In genomic region chr16:67396775-67397450, GRCh38 we compare ENCODE assay signal across 10 cellular contexts. TPM values are rescaled to one million over a fixed set of nuclear protein-coding genes. Genes with fewer than 3 reads are reported as not detected.
DNase-seq lines count a peak whose midpoint lies in the region; ATAC-seq, FAIRE-seq and TF ChIP-seq lines count a peak whose summit lies in the region.
"Had no signal": no experiment of that assay in that cellular context is flagged by ENCODE, and none has a peak within 500 bp of the region (broad histone marks: within the 10 kb centered on the region; RNA-seq: fewer than 3 reads in every experiment).

No MANE protein-coding gene starts in this region.

- TF ChIP-seq CTCF in K562 (IDR thresholded peaks at IDR 0.05 in 2 of 3, conservative IDR thresholded peaks at IDR 0.05 in 1 of 3; ENCODE audit: insufficient read depth in 2 of 3, low read depth in 1 of 3, low read length in 3 of 3), result no peak
- TF ChIP-seq CTCF in sigmoid colon (IDR thresholded peaks at IDR 0.05), result no peak
- TF ChIP-seq CTCF in CD8-positive, alpha-beta T cell (IDR thresholded peaks at IDR 0.05), result no peak

- WGBS in K562 (ENCODE audit: insufficient coverage, low coverage, missing lambda C conversion rate), result 70% methylated on average over 11 of the region's 11 CpGs
- 78 to 88% methylated on average over 11 of the region's 11 CpGs for whole genome bisulfite sequencing in sigmoid colon, 2 donors

- no peak for FAIRE-seq in K562 (lab: Jason Lieb, UNC)

- H3K9me1 ChIP-seq in K562 (ENCODE audit: control insufficient read depth, insufficient read depth, low read length), result no peaks in the 10 kb centered on the region

- POLR2A ChIA-PET in K562 (lab: Yijun Ruan, JAX), result no interaction called here
- POLR2A ChIA-PET in CD8-positive, alpha-beta memory T cell (lab: Charles Lee), result no interaction called here
- POLR2A ChIA-PET in CD8-positive, alpha-beta T cell (lab: Charles Lee), result no interaction called here

- H4K20me1 ChIP-seq in K562 (replicated peaks; ENCODE audit: control insufficient read depth, insufficient read depth, low read length), result no peaks in the 10 kb centered on the region

- no peaks in the 10 kb centered on the region for H3K79me2 ChIP-seq in K562 (ENCODE audit: control insufficient read depth, insufficient read depth, low read length)

- H3K4me2 ChIP-seq in K562 (ENCODE audit: insufficient read depth, low read length), result peak overlapping the region; percentile 59; the same call in 1 of the 2 replicates

- H3K27ac ChIP-seq in K562 (ENCODE audit: extremely low read depth, low read depth, low read length), result 0 out of 3 replicates have a peak overlapping the region, but pooled peaks have one; percentile 2
- H3K27ac ChIP-seq in sigmoid colon, result peak overlapping the region in 3 of 4 donors; percentile 42 to 70 (median 57)
- H3K27ac ChIP-seq in CD8-positive, alpha-beta memory T cell (ENCODE audit: low read depth, low read length), result no peak overlapping the region
- no peak overlapping the region for H3K27ac ChIP-seq in CD8-positive, alpha-beta T cell (ENCODE audit: low read depth, low read length)

- CTCF ChIA-PET in K562 (lab: Yijun Ruan, JAX; ENCODE audit: low intra/inter-chr PET ratio), result no interaction called here
- CTCF ChIA-PET in CD8-positive, alpha-beta memory T cell (lab: Charles Lee), result no interaction called here
- CTCF ChIA-PET in CD8-positive, alpha-beta T cell (lab: Charles Lee), result no interaction called here

- in situ Hi-C loops in K562 (cut with MboI), result no loop called here

- H3K27me3 ChIP-seq in K562 (ENCODE audit: control insufficient read depth in 2 of 2, insufficient read depth in 2 of 2, low read length in 2 of 2), result peaks cover 0 to 22% of the 10 kb centered on the region in 2 experiments; a peak in 2 of 5 replicates
- H3K27me3 ChIP-seq in sigmoid colon, result peaks cover 0 to 52% (median 19%) of the 10 kb centered on the region in 3 donors
- H3K27me3 ChIP-seq in CD8-positive, alpha-beta memory T cell (ENCODE audit: insufficient read depth, low read length, poor library complexity, severe bottlenecking), result peaks cover 19% of the 10 kb centered on the region
- peaks cover 23% of the 10 kb centered on the region for H3K27me3 ChIP-seq in CD8-positive, alpha-beta T cell (ENCODE audit: insufficient read depth, low read length)

- H3K27ac Mint-ChIP-seq in CD8-positive, alpha-beta memory T cell, result no peak overlapping the region
- no peak overlapping the region for H3K27ac Mint-ChIP-seq in CD8-positive, alpha-beta T cell
- H3K27ac Mint-ChIP-seq: activated B cell treated with CpG ODN at 0.5 μM for 24 hours had no signal

- no peak for ATAC-seq in K562
- ATAC-seq in CD8-positive, alpha-beta T cell, result no peak

- intact Hi-C loops in K562 (cut with micrococcal nuclease) (loop anchor here (5.0 to 10.0 kb wide), 2 partner anchors 52 to 135 kb away; no protein-coding TSS in a partner anchor), sigmoid colon (cut with DNase I) (loop anchor here (5.0 kb wide), 2 partner anchors 120 to 150 kb away; partner anchors contain the start of genes FHOD1, PLEKHG4 and SLC9A5)
- intact Hi-C loops in CD8-positive, alpha-beta T cell (cut with DNase I, micrococcal nuclease), result loop anchor here in 1 of 2 experiments (5.0 kb wide), 1 partner anchor 420 kb away; no protein-coding TSS in a partner anchor

- H3K4me1 Mint-ChIP-seq in CD8-positive, alpha-beta memory T cell, result peaks cover 0 to 12% (median 4%) of the 10 kb centered on the region in 3 donors
- peaks cover 12% of the 10 kb centered on the region for H3K4me1 Mint-ChIP-seq in CD8-positive, alpha-beta T cell (ENCODE audit: low read depth)

- TF ChIP-seq RAD21 in K562 (CRISPR knock-in tag; conservative IDR thresholded peaks at IDR 0.05 in 1 of 2, IDR thresholded peaks at IDR 0.05 in 1 of 2), result no peak

- H2AFZ ChIP-seq in K562 (ENCODE audit: low read depth, low read length), result peak overlapping the region; percentile 76

- H3K4me3 ChIP-seq in K562 (no peak overlapping the region), sigmoid colon (peak overlapping the region in 1 of 4 donors; percentile 15)
- H3K4me3 ChIP-seq in CD8-positive, alpha-beta memory T cell (ENCODE audit: low read length), result no peak overlapping the region
- no peak overlapping the region for H3K4me3 ChIP-seq in CD8-positive, alpha-beta T cell (ENCODE audit: low read depth, low read length)

- peaks cover 19 to 88% of the 10 kb centered on the region in 2 experiments for H3K4me1 ChIP-seq in K562 (replicated peaks in 1 of 2; ENCODE audit: control insufficient read depth in 2 of 2, insufficient read depth in 2 of 2, low read length in 2 of 2)
- peaks cover 0 to 70% (median 57%) of the 10 kb centered on the region in 4 donors for H3K4me1 ChIP-seq in sigmoid colon
- peaks cover 8% of the 10 kb centered on the region for H3K4me1 ChIP-seq in CD8-positive, alpha-beta memory T cell (ENCODE audit: insufficient read depth, low read length)
- peaks cover 15% of the 10 kb centered on the region for H3K4me1 ChIP-seq in CD8-positive, alpha-beta T cell (ENCODE audit: insufficient read depth, low read length)

- no peaks in the 10 kb centered on the region for H3K36me3 ChIP-seq in K562 (ENCODE audit: control insufficient read depth, insufficient read depth, low read length)
- no peaks in the 10 kb centered on the region for H3K36me3 ChIP-seq in sigmoid colon
- H3K36me3 ChIP-seq in CD8-positive, alpha-beta memory T cell (ENCODE audit: insufficient read depth, low read length), result no peaks in the 10 kb centered on the region
- no peaks in the 10 kb centered on the region for H3K36me3 ChIP-seq in CD8-positive, alpha-beta T cell (ENCODE audit: insufficient read depth, low read length)

- no peaks in the 10 kb centered on the region for H3K9me3 Mint-ChIP-seq in CD8-positive, alpha-beta memory T cell
- H3K9me3 Mint-ChIP-seq in CD8-positive, alpha-beta T cell, result no peaks in the 10 kb centered on the region
- H3K9me3 Mint-ChIP-seq: activated B cell treated with CpG ODN at 0.5 μM for 24 hours had no signal

- H3K9me3 ChIP-seq in K562 (replicated peaks; ENCODE audit: control insufficient read depth, insufficient read depth, low read depth, low read length), result no peaks in the 10 kb centered on the region
- no peaks in the 10 kb centered on the region for H3K9me3 ChIP-seq in sigmoid colon
- no peaks in the 10 kb centered on the region for H3K9me3 ChIP-seq in CD8-positive, alpha-beta memory T cell (ENCODE audit: low read length)
- no peaks in the 10 kb centered on the region for H3K9me3 ChIP-seq in CD8-positive, alpha-beta T cell (ENCODE audit: low read length)

- H3K27me3 Mint-ChIP-seq in CD8-positive, alpha-beta memory T cell, result peaks cover 20 to 35% of the 10 kb centered on the region in 2 donors
- H3K27me3 Mint-ChIP-seq in CD8-positive, alpha-beta T cell (ENCODE audit: low read depth), result peaks cover 27% of the 10 kb centered on the region

- no peaks in the 10 kb centered on the region for H3K36me3 Mint-ChIP-seq in CD8-positive, alpha-beta memory T cell
- no peaks in the 10 kb centered on the region for H3K36me3 Mint-ChIP-seq in CD8-positive, alpha-beta T cell

- peak overlapping the region in 1 of 2 experiments; percentile 84; a peak in 2 of 4 replicates for H3K9ac ChIP-seq in K562 (ENCODE audit: insufficient read depth in 1 of 2, low read depth in 2 of 2, low read length in 2 of 2)

- peak; percentile 22 for DNase-seq in D341Med (ENCODE audit: low spot score)
- DNase-seq in K562 (ENCODE audit: extremely low read depth in 1 of 4, low spot score in 3 of 4), result no peak
- DNase-seq in islet precursor cell, result peak; percentile 50
- no peak for DNase-seq in sigmoid colon
- no peak for DNase-seq in NOMO-1 (lab: John Stamatoyannopoulos, UW; ENCODE audit: unreplicated experiment in 2 of 2)
- DNase-seq in CD8-positive, alpha-beta memory T cell, result no peak
- no peak for DNase-seq in CD8-positive, alpha-beta T cell
- no peak for DNase-seq in SW480 (ENCODE audit: low spot score)
- DNase-seq: activated B cell treated with CpG ODN at 0.5 μM for 24 hours, cerebellar nuclear complex had no signal

- peak overlapping the region in 1 of 7 donors; percentile 72 for H3K4me3 Mint-ChIP-seq in CD8-positive, alpha-beta memory T cell
- H3K4me3 Mint-ChIP-seq in CD8-positive, alpha-beta T cell, result no peak overlapping the region
- H3K4me3 Mint-ChIP-seq: activated B cell treated with CpG ODN at 0.5 μM for 24 hours had no signal

- no peak for TF ChIP-seq POLR2A in K562 (conservative IDR thresholded peaks at IDR 0.05)
- no peak for TF ChIP-seq POLR2A in sigmoid colon (IDR thresholded peaks at IDR 0.05)

- TF ChIP-seq EP300 in K562 (IDR thresholded peaks at IDR 0.05; ENCODE audit: low read length) (no peak), sigmoid colon (IDR thresholded peaks at IDR 0.05) (no peak)

- no TSS peak for BruUV-seq in K562 (replicated peaks; lab: Mats Ljungman, UMichigan)

RNA-seq across cellular contexts. Expression of gene TPPP3, which starts 3.6 kb away (rescaled TPM):
- total RNA-seq in K562 (2011; cell fraction: chromatin; rRNA removed; ENCODE audit: low replicate concordance), result 0.44 TPM in 1 of 2 replicates, not detected in the other
- 0.17 TPM in 1 of 2 replicates, not detected in the other for total RNA-seq in K562 (2011; cell fraction: nucleolus; rRNA removed)
- total RNA-seq in K562 (2011; cell fraction: nucleoplasm; rRNA removed), result 0.37 TPM in 1 of 2 replicates, not detected in the other
- total RNA-seq in K562 (2014; rRNA removed), result 0.16 and 0.50 TPM in 2 replicates
- total RNA-seq in K562 (2014; rRNA removed; fragmentation: Illumina TruSeq; extraction: Trizol), result 0.25 TPM in 1 of 2 replicates, not detected in the other
- not detected in 2 replicates for total RNA-seq in K562 (2015; rRNA removed; fragmentation: Illumina TruSeq; extraction: Trizol)
- 0.38 and 0.44 TPM in 2 replicates for total RNA-seq in K562 (2021)
- 0.32 and 0.58 TPM in 2 replicates for polyA plus RNA-seq in K562 (2011; rRNA removed)
- 0.44 and 0.60 TPM in 2 replicates for polyA plus RNA-seq in K562 (2011; cell fraction: cytosol; rRNA removed)
- 0.31 and 0.46 TPM in 2 replicates for polyA plus RNA-seq in K562 (2011; cell fraction: nucleus; rRNA removed)
- polyA plus RNA-seq in K562 (2012), result 0.37 and 0.38 TPM in 2 replicates
- polyA plus RNA-seq in K562 (2014; fragmentation: Illumina TruSeq; extraction: Trizol), result 0.36 and 0.66 TPM in 2 replicates
- polyA plus RNA-seq in K562 (2014; fragmentation: Nextera tagmentation; extraction: Ambion mirVana), result under 1 TPM in 1 of 2 experiments, not detected in 1; 0.13 TPM
- 0.50 and 0.92 TPM in 2 replicates for polyA plus RNA-seq in K562 (2014; rRNA removed)
- 0.21 TPM in 1 of 2 replicates, not detected in the other for polyA minus RNA-seq in K562 (2011; rRNA and poly(A)+ RNA removed)
- polyA minus RNA-seq in K562 (2011; cell fraction: cytosol; rRNA and poly(A)+ RNA removed), result not detected in 2 replicates
- 0.13 and 0.33 TPM in 2 replicates for polyA minus RNA-seq in K562 (2011; cell fraction: nucleus; rRNA and poly(A)+ RNA removed)
- total RNA-seq in sigmoid colon, result 10 to 100 TPM in 3 of 4 donors, 1 to 10 TPM in 1; 8.1 to 27.4 (median 16.9) TPM
- 10 to 100 TPM in 1 of 3 donors, 1 to 10 TPM in 2; 2.4 to 13.6 (median 8.6) TPM for polyA plus RNA-seq in sigmoid colon
- not detected for total RNA-seq in CD8-positive, alpha-beta memory T cell
- not detected for polyA plus RNA-seq in CD8-positive, alpha-beta memory T cell
- not detected for total RNA-seq in CD8-positive, alpha-beta T cell
- total RNA-seq: activated B cell treated with CpG ODN at 0.5 μM for 24 hours had no signal

RNA-seq across cellular contexts. Expression of gene ZDHHC1, which starts 19.4 kb away (rescaled TPM):
- not detected in 2 replicates for total RNA-seq in K562 (2011; cell fraction: chromatin; rRNA removed; ENCODE audit: low replicate concordance)
- 0.50 TPM in 1 of 2 replicates, not detected in the other for total RNA-seq in K562 (2011; cell fraction: nucleolus; rRNA removed)
- not detected in 2 replicates for total RNA-seq in K562 (2011; cell fraction: nucleoplasm; rRNA removed)
- total RNA-seq in K562 (2014; rRNA removed) (0.24 and 0.77 TPM in 2 replicates), K562 (2014; rRNA removed; fragmentation: Illumina TruSeq; extraction: Trizol) (not detected in 2 replicates), K562 (2015; rRNA removed; fragmentation: Illumina TruSeq; extraction: Trizol) (0.36 TPM in 1 of 2 replicates, not detected in the other), K562 (2021) (0.16 TPM in 1 of 2 replicates, not detected in the other), sigmoid colon (10 to 100 TPM; 12.7 to 18.3 (median 16.1) TPM)
- polyA plus RNA-seq in K562 (2011; rRNA removed) (0.06 and 0.07 TPM in 2 replicates), K562 (2014; fragmentation: Illumina TruSeq; extraction: Trizol) (not detected in 2 replicates), K562 (2014; fragmentation: Nextera tagmentation; extraction: Ambion mirVana) (not detected), K562 (2014; rRNA removed) (0.25 TPM in 1 of 2 replicates, not detected in the other), sigmoid colon (1 to 10 TPM; 4.2 to 6.6 (median 4.4) TPM)
- 0.13 and 0.95 TPM in 2 replicates for polyA plus RNA-seq in K562 (2011; cell fraction: cytosol; rRNA removed)
- 0.28 and 0.43 TPM in 2 replicates for polyA plus RNA-seq in K562 (2011; cell fraction: nucleus; rRNA removed)
- polyA plus RNA-seq in K562 (2012), result 0.17 TPM in 1 of 2 replicates, not detected in the other
- polyA minus RNA-seq in K562 (2011; rRNA and poly(A)+ RNA removed), result not detected in 2 replicates
- not detected in 2 replicates for polyA minus RNA-seq in K562 (2011; cell fraction: cytosol; rRNA and poly(A)+ RNA removed)
- polyA minus RNA-seq in K562 (2011; cell fraction: nucleus; rRNA and poly(A)+ RNA removed), result 0.54 TPM in 1 of 2 replicates, not detected in the other
- 1 to 10 TPM; 1.3 TPM for total RNA-seq in CD8-positive, alpha-beta memory T cell
- polyA plus RNA-seq in CD8-positive, alpha-beta memory T cell, result 0.60 TPM
- total RNA-seq in CD8-positive, alpha-beta T cell, result not detected

RNA-seq across cellular contexts. Expression of gene HSD11B2, which starts 34.0 kb away (rescaled TPM):
- total RNA-seq in K562 (2011; cell fraction: chromatin; rRNA removed; ENCODE audit: low replicate concordance), result 3.4 and 5.6 TPM in 2 replicates
- 3.0 and 4.7 TPM in 2 replicates for total RNA-seq in K562 (2011; cell fraction: nucleolus; rRNA removed)
- total RNA-seq in K562 (2011; cell fraction: nucleoplasm; rRNA removed), result 2.4 and 6.9 TPM in 2 replicates
- total RNA-seq in K562 (2014; rRNA removed) (0.95 and 2.9 TPM in 2 replicates), K562 (2014; rRNA removed; fragmentation: Illumina TruSeq; extraction: Trizol) (0.22 and 0.55 TPM in 2 replicates), K562 (2015; rRNA removed; fragmentation: Illumina TruSeq; extraction: Trizol) (0.60 and 0.65 TPM in 2 replicates), K562 (2021) (1.9 and 2.0 TPM in 2 replicates), sigmoid colon (1 to 10 TPM in 2 of 4 donors, under 1 TPM in 1, not detected in 1; 0.14 to 3.9 (median 1.4) TPM)
- polyA plus RNA-seq in K562 (2011; rRNA removed) (0.79 and 2.2 TPM in 2 replicates), K562 (2014; fragmentation: Illumina TruSeq; extraction: Trizol) (1.4 and 2.7 TPM in 2 replicates), K562 (2014; fragmentation: Nextera tagmentation; extraction: Ambion mirVana) (under 1 TPM; 0.08 to 0.18 TPM), K562 (2014; rRNA removed) (1.4 and 2.2 TPM in 2 replicates), sigmoid colon (100 to 1,000 TPM in 1 of 3 donors, 10 to 100 TPM in 2; 88.3 to 353 (median 90.4) TPM)
- 1.8 and 2.4 TPM in 2 replicates for polyA plus RNA-seq in K562 (2011; cell fraction: cytosol; rRNA removed)
- polyA plus RNA-seq in K562 (2011; cell fraction: nucleus; rRNA removed), result 3.4 and 4.8 TPM in 2 replicates
- 0.86 and 2.0 TPM in 2 replicates for polyA plus RNA-seq in K562 (2012)
- polyA minus RNA-seq in K562 (2011; rRNA and poly(A)+ RNA removed), result 0.72 and 1.1 TPM in 2 replicates
- 1.9 and 2.9 TPM in 2 replicates for polyA minus RNA-seq in K562 (2011; cell fraction: cytosol; rRNA and poly(A)+ RNA removed)
- polyA minus RNA-seq in K562 (2011; cell fraction: nucleus; rRNA and poly(A)+ RNA removed), result 0.67 and 0.81 TPM in 2 replicates
- 1 to 10 TPM; 1.1 to 1.5 TPM for total RNA-seq in CD8-positive, alpha-beta memory T cell
- polyA plus RNA-seq in CD8-positive, alpha-beta memory T cell, result not detected
- not detected for total RNA-seq in CD8-positive, alpha-beta T cell

Comparison
In these comparisons a context has a peak if more than half of its experiments do, and no peak if none do; other contexts are left out.
1. DNase-seq: peak in D341Med (single experiment) and islet precursor cell (single experiment); none in K562 (0 of 4), sigmoid colon (single experiment), NOMO-1 (0 of 2), CD8-positive, alpha-beta memory T cell (0 of 5), CD8-positive, alpha-beta T cell (0 of 7) and SW480 (single experiment).
2. H3K27ac ChIP-seq: peak in K562 (single experiment) and sigmoid colon (3 of 4); none in CD8-positive, alpha-beta memory T cell (single experiment) and CD8-positive, alpha-beta T cell (single experiment).
3. RNA of gene TPPP3, which starts 3.6 kb away (total RNA-seq): 8.1 to 27.4 TPM in sigmoid colon; 0.16 to 0.50 TPM in K562, not detected in CD8-positive, alpha-beta memory T cell and not detected in CD8-positive, alpha-beta T cell; every median in the first group is over 4 times any median in the second.
4. RNA of gene ZDHHC1, which starts 19.4 kb away (total RNA-seq): 12.7 to 18.3 TPM in sigmoid colon; 1.3 TPM in CD8-positive, alpha-beta memory T cell, 0.16 to 0.77 TPM in K562 and not detected in CD8-positive, alpha-beta T cell; every median in the first group is over 4 times any median in the second.